ENCODE assay signal across 18 cellular contexts in genomic region chr2:16612490-16612889, GRCh38. TPM values are rescaled to one million over a fixed set of nuclear protein-coding genes. Genes with fewer than 3 reads are reported as not detected.
DNase-seq lines count a peak whose midpoint lies in the region; ATAC-seq and TF ChIP-seq lines count a peak whose summit lies in the region.
"Had no signal": no experiment of that assay in that cellular context is flagged by ENCODE, and none has a peak within 500 bp of the region (broad histone marks: within the 10 kb centered on the region; RNA-seq: fewer than 3 reads in every experiment).

No MANE protein-coding gene starts in this region.

- no peak overlapping the region for H3K9ac ChIP-seq in neural progenitor cell
- H3K9ac ChIP-seq: BLaER1 had no signal

- H3K4me1 Mint-ChIP-seq in dendritic cell treated with granulocyte-macrophage colony-stimulating factor and Interleukin-4, amounts not matched to agents 40 ng/mL and 50 ng/mL, for 4 days (ENCODE audit: low read depth) = peaks cover 83% of the 10 kb centered on the region
- H3K4me1 Mint-ChIP-seq in stimulated activated memory B cell treated with anti-CD40 and anti-IgM and Interleukin-4, amounts not matched to agents 10 μg/mL and 1 μg/mL and 100 μg/mL, for 72 hours = peaks cover 55% of the 10 kb centered on the region
- peaks cover 24% of the 10 kb centered on the region for H3K4me1 Mint-ChIP-seq in neural progenitor cell

- H3K27me3 ChIP-seq in neural progenitor cell = no peaks in the 10 kb centered on the region
- H3K27me3 ChIP-seq: BLaER1 had no signal

- ATAC-seq in stimulated activated memory B cell treated with anti-CD40 and anti-IgM and Interleukin-4, amounts not matched to agents 10 μg/mL and 1 μg/mL and 100 μg/mL, for 72 hours = no peak

- no peak overlapping the region for H2AFZ ChIP-seq in neural progenitor cell (replicated peaks)

- no peaks in the 10 kb centered on the region for H3F3A ChIP-seq in neural progenitor cell (ENCODE audit: low read depth)

- no peaks in the 10 kb centered on the region for H3K79me2 ChIP-seq in neural progenitor cell (ENCODE audit: low read depth)

- H3K36me3 ChIP-seq in neural progenitor cell = no peaks in the 10 kb centered on the region
- H3K36me3 ChIP-seq: HAP-1 had no signal

- H3K4me3 ChIP-seq in neural progenitor cell = no peak overlapping the region
- H3K4me3 ChIP-seq: BLaER1, HAP-1 had no signal

- TF ChIP-seq CTCF in neural progenitor cell (IDR thresholded peaks at IDR 0.05) = no peak

- H3K4me1 ChIP-seq in neural progenitor cell = no peaks in the 10 kb centered on the region
- H3K4me1 ChIP-seq: HAP-1 had no signal

- no peaks in the 10 kb centered on the region for H3K27me3 Mint-ChIP-seq in dendritic cell treated with granulocyte-macrophage colony-stimulating factor and Interleukin-4, amounts not matched to agents 40 ng/mL and 50 ng/mL, for 4 days
- no peaks in the 10 kb centered on the region for H3K27me3 Mint-ChIP-seq in stimulated activated memory B cell treated with anti-CD40 and anti-IgM and Interleukin-4, amounts not matched to agents 10 μg/mL and 1 μg/mL and 100 μg/mL, for 72 hours
- peaks cover 2% of the 10 kb centered on the region for H3K27me3 Mint-ChIP-seq in neural progenitor cell (ENCODE audit: insufficient read depth, low read depth)
- H3K27me3 Mint-ChIP-seq: B cell had no signal

- no peaks in the 10 kb centered on the region for H3K9me3 Mint-ChIP-seq in dendritic cell treated with granulocyte-macrophage colony-stimulating factor and Interleukin-4, amounts not matched to agents 40 ng/mL and 50 ng/mL, for 4 days
- no peaks in the 10 kb centered on the region for H3K9me3 Mint-ChIP-seq in stimulated activated memory B cell treated with anti-CD40 and anti-IgM and Interleukin-4, amounts not matched to agents 10 μg/mL and 1 μg/mL and 100 μg/mL, for 72 hours
- H3K9me3 Mint-ChIP-seq in neural progenitor cell = no peaks in the 10 kb centered on the region
- H3K9me3 Mint-ChIP-seq: CD4-positive, alpha-beta T cell; CD8-positive, alpha-beta memory T cell; HFFc6 had no signal

- no peaks in the 10 kb centered on the region for H3K9me3 ChIP-seq in neural progenitor cell (ENCODE audit: low read depth)
- H3K9me3 ChIP-seq: BLaER1, HAP-1 had no signal

- no peak overlapping the region for H3K4me3 Mint-ChIP-seq in dendritic cell treated with granulocyte-macrophage colony-stimulating factor and Interleukin-4, amounts not matched to agents 40 ng/mL and 50 ng/mL, for 4 days
- H3K4me3 Mint-ChIP-seq in stimulated activated memory B cell treated with anti-CD40 and anti-IgM and Interleukin-4, amounts not matched to agents 10 μg/mL and 1 μg/mL and 100 μg/mL, for 72 hours = no peak overlapping the region
- no peak overlapping the region for H3K4me3 Mint-ChIP-seq in neural progenitor cell
- H3K4me3 Mint-ChIP-seq: B cell; CD4-positive, alpha-beta T cell; CD8-positive, alpha-beta memory T cell; HFFc6 had no signal

- H3K27ac ChIP-seq in neural progenitor cell = no peak overlapping the region
- H3K27ac ChIP-seq: BLaER1, C4-2B had no signal

- peaks cover 58% of the 10 kb centered on the region for H3K36me3 Mint-ChIP-seq in dendritic cell treated with granulocyte-macrophage colony-stimulating factor and Interleukin-4, amounts not matched to agents 40 ng/mL and 50 ng/mL, for 4 days (ENCODE audit: low read depth)
- peaks cover 47% of the 10 kb centered on the region for H3K36me3 Mint-ChIP-seq in stimulated activated memory B cell treated with anti-CD40 and anti-IgM and Interleukin-4, amounts not matched to agents 10 μg/mL and 1 μg/mL and 100 μg/mL, for 72 hours
- peaks cover 3% of the 10 kb centered on the region for H3K36me3 Mint-ChIP-seq in neural progenitor cell

- peak overlapping the region; percentile 72 for H3K27ac Mint-ChIP-seq in dendritic cell treated with granulocyte-macrophage colony-stimulating factor and Interleukin-4, amounts not matched to agents 40 ng/mL and 50 ng/mL, for 4 days
- H3K27ac Mint-ChIP-seq in stimulated activated memory B cell treated with anti-CD40 and anti-IgM and Interleukin-4, amounts not matched to agents 10 μg/mL and 1 μg/mL and 100 μg/mL, for 72 hours = peak overlapping the region; percentile 9
- no peak overlapping the region for H3K27ac Mint-ChIP-seq in neural progenitor cell
- H3K27ac Mint-ChIP-seq: CD4-positive, alpha-beta T cell; HFFc6 had no signal

- intact Hi-C loops in dendritic cell treated with granulocyte-macrophage colony-stimulating factor and Interleukin-4, amounts not matched to agents 40 ng/mL and 50 ng/mL, for 4 days (cut with micrococcal nuclease) = loop anchor here (10.0 kb wide), 1 partner anchor 112 kb away; no protein-coding TSS in a partner anchor

- no peak overlapping the region for H3K4me2 ChIP-seq in neural progenitor cell
- H3K4me2 ChIP-seq: BLaER1 had no signal

- peak; percentile 31 for DNase-seq in middle frontal gyrus (ENCODE audit: extremely low spot score, low spot score)
- no peak for DNase-seq in medulla oblongata (ENCODE audit: extremely low spot score)
- no peak for DNase-seq in NCI-H82 treated with DMSO at 0.1 percent for 48 hours (lab: John Stamatoyannopoulos, UW; ENCODE audit: unreplicated experiment)
- DNase-seq in neural progenitor cell (ENCODE audit: low spot score) = no peak
- DNase-seq: CD4-positive, alpha-beta T cell; CD8-positive, alpha-beta memory T cell; DMS53; DMS79 treated with DMSO at 0.1 percent for 48 hours; GF-D8; GOT3; HFFc6 had no signal

- H4K20me1 ChIP-seq in neural progenitor cell (ENCODE audit: low read depth) = no peaks in the 10 kb centered on the region
- H4K20me1 ChIP-seq: BLaER1 had no signal

RNA-seq across cellular contexts. Expression of gene CYRIA, which starts 53.1 kb away (rescaled TPM):
- 0.81 and 1.0 TPM in 2 replicates for total RNA-seq in neural progenitor cell (ENCODE audit: low replicate concordance)
- total RNA-seq: G401, HFFc6 had no signal
